In the genomic region with DNA sequence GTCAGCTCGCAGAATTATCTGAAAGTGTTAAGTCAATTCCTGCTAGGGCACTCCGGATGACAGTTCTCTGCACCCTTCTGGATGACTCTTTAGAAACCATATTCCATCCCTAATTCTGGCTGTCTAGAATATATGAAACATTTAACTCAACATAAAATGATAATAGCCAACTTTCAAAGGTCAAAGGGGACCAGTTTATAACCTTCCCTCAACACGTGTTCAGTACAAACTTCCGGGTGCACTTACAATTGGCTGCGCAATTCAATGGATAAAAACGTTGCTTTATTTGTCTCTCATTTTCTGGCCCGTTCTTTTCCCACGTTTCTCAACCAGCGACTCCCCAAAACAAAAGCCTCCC, we compare ENCODE assay signal across 8 cellular contexts. TPM values are rescaled to one million over a fixed set of nuclear protein-coding genes. Genes with fewer than 3 reads are reported as not detected.
DNase-seq lines count a peak whose midpoint lies in the region; ATAC-seq and TF ChIP-seq lines count a peak whose summit lies in the region.

No MANE protein-coding gene starts in this region.

- H3K27me3 Mint-ChIP-seq in Calu3 (ENCODE audit: unreplicated experiment), result no peaks in the 10 kb centered on the region

- CTCF ChIA-PET in Calu3 (lab: Charles Lee), result interaction anchor here (0.6 to 3.0 kb wide), 4 partner anchors 10 to 40 kb away, joined by 3 to 37 read pairs (median 3); partner anchors contain the start of gene KMT5A

- peak overlapping the region; percentile 73 for H3K4me3 Mint-ChIP-seq in Calu3 (ENCODE audit: low read depth, unreplicated experiment)

- TSS peak; percentile 63 for BruUV-seq in Calu3 (replicated peaks; lab: Mats Ljungman, UMichigan)

- no peaks in the 10 kb centered on the region for H3K36me3 ChIP-seq in ascending aorta
- H3K36me3 ChIP-seq in upper lobe of left lung, result no peaks in the 10 kb centered on the region

- peaks cover 4 to 22% of the 10 kb centered on the region in 2 donors for H3K4me1 ChIP-seq in ascending aorta
- peaks cover 15 to 36% (median 16%) of the 10 kb centered on the region in 4 donors for H3K4me1 ChIP-seq in upper lobe of left lung

- intact Hi-C loops in Calu3 (cut with micrococcal nuclease; ENCODE audit: unreplicated experiment) (no loop called here), ascending aorta (cut with DNase I) (loop anchor here (5.0 kb wide), 1 partner anchor 169 kb away; the partner anchor contains the start of gene RILPL1), lower leg skin (cut with DNase I; ENCODE audit: low total_unique reads) (no loop called here)

- H3K27ac ChIP-seq in ascending aorta, result peak overlapping the region; percentile 90 to 92
- peak overlapping the region; percentile 93 to 97 (median 96) for H3K27ac ChIP-seq in upper lobe of left lung

- H3K4me1 Mint-ChIP-seq in Calu3 (ENCODE audit: low read depth, unreplicated experiment), result no peaks in the 10 kb centered on the region

- DNase-seq in Calu3, result no peak
- no peak for DNase-seq in ascending aorta (ENCODE audit: low spot score in 2 of 2)
- no peak for DNase-seq in lower leg skin (ENCODE audit: low spot score in 2 of 2)
- no peak for DNase-seq in upper lobe of left lung
- DNase-seq in activated CD4-positive, alpha-beta T cell treated with anti-CD3 and anti-CD28 coated beads, Interleukin-2, amount 50 U/mL, for 1 hour, result no peak

- TF ChIP-seq POLR2A in lower leg skin (IDR thresholded peaks at IDR 0.05) (no peak), upper lobe of left lung (IDR thresholded peaks at IDR 0.05) (no peak)

- peaks cover 38% of the 10 kb centered on the region for H3K36me3 Mint-ChIP-seq in Calu3 (ENCODE audit: insufficient read depth, unreplicated experiment)

- H3K9me3 ChIP-seq in ascending aorta (no peaks in the 10 kb centered on the region), upper lobe of left lung (no peaks in the 10 kb centered on the region)

- H3K4me3 ChIP-seq in ascending aorta, result peak overlapping the region; percentile 89 to 93
- H3K4me3 ChIP-seq in lower leg skin (ENCODE audit: low read depth, poor library complexity, severe bottlenecking), result peak overlapping the region; percentile 89
- peak overlapping the region; percentile 66 to 94 (median 90) for H3K4me3 ChIP-seq in upper lobe of left lung

- ATAC-seq in upper lobe of left lung (ENCODE audit: low FRiP score in 2 of 2) (no peak), GM18867 (IDR thresholded peaks at IDR 0.05; ENCODE audit: unreplicated experiment) (no peak), GM18861 (IDR thresholded peaks at IDR 0.05; ENCODE audit: unreplicated experiment) (no peak)

- no peaks in the 10 kb centered on the region for H3K9me3 Mint-ChIP-seq in Calu3 (ENCODE audit: low read depth, unreplicated experiment)

- TF ChIP-seq RAD21 in Ishikawa (IDR thresholded peaks at IDR 0.05; ENCODE audit: low read depth), result no peak

- TF ChIP-seq EP300 in Ishikawa (IDR thresholded peaks at IDR 0.05; ENCODE audit: borderline replicate concordance) (no peak), upper lobe of left lung (IDR thresholded peaks at IDR 0.05) (no peak)

- TF ChIP-seq CTCF in Calu3 (IDR thresholded peaks at IDR 0.05; ENCODE audit: unreplicated experiment) (no peak), ascending aorta (IDR thresholded peaks at IDR 0.05) (no peak), lower leg skin (IDR thresholded peaks at IDR 0.05) (no peak), upper lobe of left lung (IDR thresholded peaks at IDR 0.05) (no peak)

- WGBS in lower leg skin, 2 donors, result 1 to 3% methylated on average over 9 of the region's 9 CpGs
- 2 to 4% methylated on average over 9 of the region's 9 CpGs for WGBS in upper lobe of left lung, 2 donors

- H3K27me3 ChIP-seq in ascending aorta (no peaks in the 10 kb centered on the region), upper lobe of left lung (no peaks in the 10 kb centered on the region)

- peak overlapping the region; percentile 89 for H3K27ac Mint-ChIP-seq in Calu3 (ENCODE audit: unreplicated experiment)

TF ChIP-seq in Ishikawa, 13 proteins besides CTCF, POLR2A, EP300 and RAD21:
- TF ChIP-seq CEBPB (IDR thresholded peaks at IDR 0.05) (no peak), EGR1 (IDR thresholded peaks at IDR 0.05) (no peak), NFIC (IDR thresholded peaks at IDR 0.05) (no peak), YY1 (IDR thresholded peaks at IDR 0.05; ENCODE audit: low read depth) (no peak), TAF1 (IDR thresholded peaks at IDR 0.05; ENCODE audit: low read depth) (no peak), ZBTB7A (IDR thresholded peaks at IDR 0.05; ENCODE audit: low read depth) (no peak)
- TF ChIP-seq, protein P1, sequence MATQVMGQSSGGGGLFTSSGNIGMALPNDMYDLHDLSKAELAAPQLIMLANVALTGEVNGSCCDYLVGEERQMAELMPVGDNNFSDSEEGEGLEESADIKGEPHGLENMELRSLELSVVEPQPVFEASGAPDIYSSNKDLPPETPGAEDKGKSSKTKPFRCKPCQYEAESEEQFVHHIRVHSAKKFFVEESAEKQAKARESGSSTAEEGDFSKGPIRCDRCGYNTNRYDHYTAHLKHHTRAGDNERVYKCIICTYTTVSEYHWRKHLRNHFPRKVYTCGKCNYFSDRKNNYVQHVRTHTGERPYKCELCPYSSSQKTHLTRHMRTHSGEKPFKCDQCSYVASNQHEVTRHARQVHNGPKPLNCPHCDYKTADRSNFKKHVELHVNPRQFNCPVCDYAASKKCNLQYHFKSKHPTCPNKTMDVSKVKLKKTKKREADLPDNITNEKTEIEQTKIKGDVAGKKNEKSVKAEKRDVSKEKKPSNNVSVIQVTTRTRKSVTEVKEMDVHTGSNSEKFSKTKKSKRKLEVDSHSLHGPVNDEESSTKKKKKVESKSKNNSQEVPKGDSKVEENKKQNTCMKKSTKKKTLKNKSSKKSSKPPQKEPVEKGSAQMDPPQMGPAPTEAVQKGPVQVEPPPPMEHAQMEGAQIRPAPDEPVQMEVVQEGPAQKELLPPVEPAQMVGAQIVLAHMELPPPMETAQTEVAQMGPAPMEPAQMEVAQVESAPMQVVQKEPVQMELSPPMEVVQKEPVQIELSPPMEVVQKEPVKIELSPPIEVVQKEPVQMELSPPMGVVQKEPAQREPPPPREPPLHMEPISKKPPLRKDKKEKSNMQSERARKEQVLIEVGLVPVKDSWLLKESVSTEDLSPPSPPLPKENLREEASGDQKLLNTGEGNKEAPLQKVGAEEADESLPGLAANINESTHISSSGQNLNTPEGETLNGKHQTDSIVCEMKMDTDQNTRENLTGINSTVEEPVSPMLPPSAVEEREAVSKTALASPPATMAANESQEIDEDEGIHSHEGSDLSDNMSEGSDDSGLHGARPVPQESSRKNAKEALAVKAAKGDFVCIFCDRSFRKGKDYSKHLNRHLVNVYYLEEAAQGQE (IDR thresholded peaks at IDR 0.05; ENCODE audit: low read depth), result no peak
- TF ChIP-seq, protein P2, sequence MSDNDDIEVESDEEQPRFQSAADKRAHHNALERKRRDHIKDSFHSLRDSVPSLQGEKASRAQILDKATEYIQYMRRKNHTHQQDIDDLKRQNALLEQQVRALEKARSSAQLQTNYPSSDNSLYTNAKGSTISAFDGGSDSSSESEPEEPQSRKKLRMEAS (IDR thresholded peaks at IDR 0.05), result peak; percentile 75
- TF ChIP-seq, protein P3, sequence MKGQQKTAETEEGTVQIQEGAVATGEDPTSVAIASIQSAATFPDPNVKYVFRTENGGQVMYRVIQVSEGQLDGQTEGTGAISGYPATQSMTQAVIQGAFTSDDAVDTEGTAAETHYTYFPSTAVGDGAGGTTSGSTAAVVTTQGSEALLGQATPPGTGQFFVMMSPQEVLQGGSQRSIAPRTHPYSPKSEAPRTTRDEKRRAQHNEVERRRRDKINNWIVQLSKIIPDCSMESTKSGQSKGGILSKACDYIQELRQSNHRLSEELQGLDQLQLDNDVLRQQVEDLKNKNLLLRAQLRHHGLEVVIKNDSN (IDR thresholded peaks at IDR 0.05), result peak; percentile 75

RNA-seq across cellular contexts. Expression of gene SBNO1, which starts 1.3 kb away (rescaled TPM):
- 60.8 and 62.7 TPM in 2 replicates for total RNA-seq in Calu3 (2022)
- total RNA-seq in ascending aorta, result 9.8 TPM
- 10 to 100 TPM; 18.6 to 22.3 (median 20.8) TPM for total RNA-seq in lower leg skin
- 10 to 100 TPM in 5 of 6 donors, 1 to 10 TPM in 1; 7.5 to 25.2 (median 20.3) TPM for total RNA-seq in upper lobe of left lung

RNA-seq across cellular contexts. Expression of gene KMT5A, which starts 20.6 kb away (rescaled TPM):
- 83.5 and 92.6 TPM in 2 replicates for total RNA-seq in Calu3 (2022)
- total RNA-seq in ascending aorta, result 16.8 TPM
- 10 to 100 TPM; 49.3 to 69.3 (median 62.5) TPM for total RNA-seq in lower leg skin
- total RNA-seq in upper lobe of left lung, result 10 to 100 TPM; 35.1 to 50.2 (median 43.8) TPM
